Comparison of ENCODE assay signal across 1 cellular context in genomic region chr11:64857485-64857884, GRCh38.
TF ChIP-seq lines count a peak whose summit lies in the region.

No MANE protein-coding gene starts in this region.

TF ChIP-seq in endothelial cell of umbilical vein, 7 proteins besides CTCF, POLR2A, EP300 and RAD21:
- TF ChIP-seq POLR2AphosphoS5 (IDR thresholded peaks at IDR 0.05; ENCODE audit: insufficient read depth, low read depth, low read length) (no peak), JUN (IDR thresholded peaks at IDR 0.05; ENCODE audit: borderline replicate concordance, insufficient read depth, insufficient read length, low read depth) (no peak)
